Comparison of ENCODE assay signal across 17 cellular contexts in genomic region chr13:62613819-62614218, GRCh38.
A peak's percentile ranks its signal among the peaks of the same experiment; 100 is the strongest.
DNase-seq lines count a peak whose midpoint lies in the region; ATAC-seq and TF ChIP-seq lines count a peak whose summit lies in the region.
"Had no signal": no experiment of that assay in that cellular context is flagged by ENCODE, and none has a peak within 500 bp of the region (broad histone marks: within the 10 kb centered on the region; RNA-seq: fewer than 3 reads in every experiment).

No MANE protein-coding gene starts in this region.

- H3F3A ChIP-seq in SK-N-SH (replicated peaks; ENCODE audit: insufficient read depth): no peaks in the 10 kb centered on the region

- no peak for TF ChIP-seq RAD21 in SK-N-SH (IDR thresholded peaks at IDR 0.05; ENCODE audit: low read length)

- H3K36me3 Mint-ChIP-seq in mesothelial cell of epicardium: no peaks in the 10 kb centered on the region
- no peaks in the 10 kb centered on the region for H3K36me3 Mint-ChIP-seq in activated T-helper 1 cell treated with anti-CD3 and anti-CD28 coated beads, Interleukin-12 subunit alpha, Interleukin-12 subunit beta, Interleukin-2, Interleukin-4 antibody, amounts not matched to agents 30 ng/mL and 10 ng/mL and 1 ng/mL, durations not matched to agents 14 hours and 24 hours and 36 hours (ENCODE audit: low read depth)
- H3K36me3 Mint-ChIP-seq: CD8-positive, alpha-beta memory T cell had no signal

- no peaks in the 10 kb centered on the region; a peak in 1 of 4 replicates for H3K4me1 ChIP-seq in SK-N-SH (ENCODE audit: control insufficient read depth in 1 of 2, insufficient read depth in 2 of 2, low read depth in 1 of 2, low read length in 1 of 2)
- H3K4me1 ChIP-seq in BE2C: no peaks in the 10 kb centered on the region
- H3K4me1 ChIP-seq: BLaER1, Caco-2 had no signal

- H2AFZ ChIP-seq in SK-N-SH (ENCODE audit: low read depth): no peak overlapping the region

- H3K9me3 Mint-ChIP-seq in mesothelial cell of epicardium: peaks cover 15% of the 10 kb centered on the region
- H3K9me3 Mint-ChIP-seq in activated T-helper 1 cell treated with anti-CD3 and anti-CD28 coated beads, Interleukin-12 subunit alpha, Interleukin-12 subunit beta, Interleukin-2, Interleukin-4 antibody, amounts not matched to agents 30 ng/mL and 10 ng/mL and 1 ng/mL, durations not matched to agents 14 hours and 24 hours and 36 hours: peaks cover 6% of the 10 kb centered on the region

- H3K27ac Mint-ChIP-seq in mesothelial cell of epicardium: peak overlapping the region; percentile 86
- no peak overlapping the region for H3K27ac Mint-ChIP-seq in activated T-helper 1 cell treated with anti-CD3 and anti-CD28 coated beads, Interleukin-12 subunit alpha, Interleukin-12 subunit beta, Interleukin-2, Interleukin-4 antibody, amounts not matched to agents 30 ng/mL and 10 ng/mL and 1 ng/mL, durations not matched to agents 14 hours and 24 hours and 36 hours

- POLR2A ChIA-PET in SK-N-SH (lab: Yijun Ruan, JAX): no interaction called here

- peaks cover 18% of the 10 kb centered on the region for H3K4me1 Mint-ChIP-seq in mesothelial cell of epicardium
- H3K4me1 Mint-ChIP-seq in activated T-helper 1 cell treated with anti-CD3 and anti-CD28 coated beads, Interleukin-12 subunit alpha, Interleukin-12 subunit beta, Interleukin-2, Interleukin-4 antibody, amounts not matched to agents 30 ng/mL and 10 ng/mL and 1 ng/mL, durations not matched to agents 14 hours and 24 hours and 36 hours (ENCODE audit: low read depth): no peaks in the 10 kb centered on the region
- H3K4me1 Mint-ChIP-seq: CD8-positive, alpha-beta memory T cell had no signal

- ATAC-seq in SK-N-SH treated with all-trans-retinoic acid at 6 μM for 48 hours (peak; percentile 43; the same call in 2 of the 3 replicates), HG03045 (IDR thresholded peaks at IDR 0.05; ENCODE audit: unreplicated experiment) (no peak), GM21786 (IDR thresholded peaks at IDR 0.05; ENCODE audit: unreplicated experiment) (no peak)
- ATAC-seq: HepG2, K562 had no signal

- H3K27me3 ChIP-seq in SK-N-SH (ENCODE audit: insufficient read depth) (no peaks in the 10 kb centered on the region), BE2C (no peaks in the 10 kb centered on the region)
- H3K27me3 ChIP-seq: BLaER1 had no signal

- H3K4me2 ChIP-seq in SK-N-SH: no peak overlapping the region
- H3K4me2 ChIP-seq: BLaER1 had no signal

- intact Hi-C loops in activated T-helper 1 cell treated with anti-CD3 and anti-CD28 coated beads, Interleukin-12 subunit alpha, Interleukin-12 subunit beta, Interleukin-2, Interleukin-4 antibody, amounts not matched to agents 30 ng/mL and 10 ng/mL and 1 ng/mL, durations not matched to agents 14 hours and 24 hours and 36 hours (cut with micrococcal nuclease): no loop called here

- H3K27ac ChIP-seq in SK-N-SH (ENCODE audit: low read depth in 2 of 2, low read length in 1 of 2): no peak overlapping the region
- H3K27ac ChIP-seq: 22Rv1, BLaER1 had no signal

- H3K36me3 ChIP-seq in SK-N-SH (replicated peaks in 1 of 2; ENCODE audit: control insufficient read depth in 1 of 2, insufficient read depth in 2 of 2, low read length in 1 of 2) (no peaks in the 10 kb centered on the region), BE2C (no peaks in the 10 kb centered on the region)
- H3K36me3 ChIP-seq: BLaER1 had no signal

- no peak for DNase-seq in SK-N-SH
- DNase-seq in choroid plexus epithelial cell (ENCODE audit: low read depth): peak; percentile 37
- no peak for DNase-seq in mesothelial cell of epicardium (ENCODE audit: low spot score in 2 of 2, unreplicated experiment in 2 of 2)
- DNase-seq in activated T-helper 1 cell treated with anti-CD3 and anti-CD28 coated beads, Interleukin-12 subunit alpha, Interleukin-12 subunit beta, Interleukin-2, Interleukin-4 antibody, amounts not matched to agents 30 ng/mL and 10 ng/mL and 1 ng/mL, durations not matched to agents 14 hours and 24 hours and 36 hours (ENCODE audit: low spot score): no peak
- no peak for DNase-seq in BE2C
- DNase-seq: Caco-2; CD8-positive, alpha-beta memory T cell; DND-41; GDM1; H7 had no signal

- H3K9ac ChIP-seq in SK-N-SH: no peak overlapping the region
- H3K9ac ChIP-seq: BLaER1 had no signal

- CTCF ChIA-PET in SK-N-SH (lab: Yijun Ruan, JAX): no interaction called here

- no peak for TF ChIP-seq EP300 in SK-N-SH (IDR thresholded peaks at IDR 0.05; ENCODE audit: borderline replicate concordance in 1 of 2, low read depth in 1 of 2, low read length in 1 of 2)

- H3K9me2 ChIP-seq in SK-N-SH: no peaks in the 10 kb centered on the region

- H3K9me3 ChIP-seq in SK-N-SH (no peaks in the 10 kb centered on the region), BE2C (0 out of 2 replicates have a peak, but pooled peaks cover 3% of the 10 kb centered on the region)
- H3K9me3 ChIP-seq: BLaER1, Caco-2 had no signal

- WGBS in SK-N-SH (ENCODE audit: low lambda C conversion rate): 51% methylated on average over 1 of the region's 1 CpG

- no peaks in the 10 kb centered on the region for H4K20me1 ChIP-seq in SK-N-SH (ENCODE audit: insufficient read depth)
- H4K20me1 ChIP-seq: BLaER1 had no signal

- no peak overlapping the region for H3K4me3 Mint-ChIP-seq in mesothelial cell of epicardium
- H3K4me3 Mint-ChIP-seq in activated T-helper 1 cell treated with anti-CD3 and anti-CD28 coated beads, Interleukin-12 subunit alpha, Interleukin-12 subunit beta, Interleukin-2, Interleukin-4 antibody, amounts not matched to agents 30 ng/mL and 10 ng/mL and 1 ng/mL, durations not matched to agents 14 hours and 24 hours and 36 hours: no peak overlapping the region
- H3K4me3 Mint-ChIP-seq: CD8-positive, alpha-beta memory T cell had no signal

- no peak for TF ChIP-seq CTCF in SK-N-SH (IDR thresholded peaks at IDR 0.05)
- TF ChIP-seq CTCF in choroid plexus epithelial cell (conservative IDR thresholded peaks at IDR 0.05; ENCODE audit: low read depth, low read length): no peak
- no peak for TF ChIP-seq CTCF in mesothelial cell of epicardium (IDR thresholded peaks at IDR 0.05; ENCODE audit: unreplicated experiment)
- TF ChIP-seq CTCF in BE2C (IDR thresholded peaks at IDR 0.05; ENCODE audit: low read depth, low read length): no peak

- H3K4me3 ChIP-seq in SK-N-SH (ENCODE audit: low read depth in 2 of 2, low read length in 1 of 2) (no peak overlapping the region), choroid plexus epithelial cell (ENCODE audit: low read depth, low read length) (no peak overlapping the region), BE2C (ENCODE audit: low read depth, low read length) (no peak overlapping the region)
- H3K4me3 ChIP-seq: BLaER1, K562 had no signal

- H3K79me2 ChIP-seq in SK-N-SH (ENCODE audit: insufficient read depth): no peaks in the 10 kb centered on the region

- peaks cover under 1% of the 10 kb centered on the region for H3K27me3 Mint-ChIP-seq in mesothelial cell of epicardium (ENCODE audit: low read depth)
- H3K27me3 Mint-ChIP-seq in activated T-helper 1 cell treated with anti-CD3 and anti-CD28 coated beads, Interleukin-12 subunit alpha, Interleukin-12 subunit beta, Interleukin-2, Interleukin-4 antibody, amounts not matched to agents 30 ng/mL and 10 ng/mL and 1 ng/mL, durations not matched to agents 14 hours and 24 hours and 36 hours (ENCODE audit: insufficient read depth): no peaks in the 10 kb centered on the region
- H3K27me3 Mint-ChIP-seq: CD8-positive, alpha-beta memory T cell had no signal

TF ChIP-seq in SK-N-SH treated with all-trans-retinoic acid at 6 μM for 48 hours, 23 proteins besides CTCF, POLR2A, EP300 and RAD21 (continues in another document):
- TF ChIP-seq BACH2 (CRISPR knock-in tag; IDR thresholded peaks at IDR 0.05; ENCODE audit: borderline replicate concordance): no peak
- TF ChIP-seq ARNTL (CRISPR knock-in tag; IDR thresholded peaks at IDR 0.05; ENCODE audit: borderline replicate concordance, low read depth): no peak
- TF ChIP-seq PPARA (CRISPR knock-in tag; IDR thresholded peaks at IDR 0.05; ENCODE audit: borderline replicate concordance): no peak
- TF ChIP-seq RARB (CRISPR knock-in tag; IDR thresholded peaks at IDR 0.05): no peak
- TF ChIP-seq ISL1 (CRISPR knock-in tag; IDR thresholded peaks at IDR 0.05): no peak
- no peak for TF ChIP-seq TCF4 (CRISPR knock-in tag; IDR thresholded peaks at IDR 0.05; ENCODE audit: borderline replicate concordance)
- TF ChIP-seq CSDC2 (CRISPR knock-in tag; IDR thresholded peaks at IDR 0.05): no peak

TF ChIP-seq in SK-N-SH, 30 proteins besides CTCF, POLR2A, EP300 and RAD21:
- no peak for TF ChIP-seq SIN3A (IDR thresholded peaks at IDR 0.05; ENCODE audit: borderline replicate concordance, low read depth, low read length)
- TF ChIP-seq RFX5 (IDR thresholded peaks at IDR 0.05; ENCODE audit: low read length): no peak
- TF ChIP-seq RCOR1 (IDR thresholded peaks at IDR 0.05; ENCODE audit: low read length): no peak
- TF ChIP-seq NRF1 (IDR thresholded peaks at IDR 0.05; ENCODE audit: low read depth, low read length): no peak
- no peak for TF ChIP-seq TAF1 (IDR thresholded peaks at IDR 0.05; ENCODE audit: borderline replicate concordance, low read depth, low read length)
- TF ChIP-seq TCF12 (IDR thresholded peaks at IDR 0.05): no peak
- TF ChIP-seq ZBTB33 (IDR thresholded peaks at IDR 0.05; ENCODE audit: borderline replicate concordance, low read depth): no peak
- TF ChIP-seq RXRA (IDR thresholded peaks at IDR 0.05; ENCODE audit: borderline replicate concordance, low read depth): no peak
- no peak for TF ChIP-seq GABPA (IDR thresholded peaks at IDR 0.05; ENCODE audit: low read depth)
